In the genomic region with DNA sequence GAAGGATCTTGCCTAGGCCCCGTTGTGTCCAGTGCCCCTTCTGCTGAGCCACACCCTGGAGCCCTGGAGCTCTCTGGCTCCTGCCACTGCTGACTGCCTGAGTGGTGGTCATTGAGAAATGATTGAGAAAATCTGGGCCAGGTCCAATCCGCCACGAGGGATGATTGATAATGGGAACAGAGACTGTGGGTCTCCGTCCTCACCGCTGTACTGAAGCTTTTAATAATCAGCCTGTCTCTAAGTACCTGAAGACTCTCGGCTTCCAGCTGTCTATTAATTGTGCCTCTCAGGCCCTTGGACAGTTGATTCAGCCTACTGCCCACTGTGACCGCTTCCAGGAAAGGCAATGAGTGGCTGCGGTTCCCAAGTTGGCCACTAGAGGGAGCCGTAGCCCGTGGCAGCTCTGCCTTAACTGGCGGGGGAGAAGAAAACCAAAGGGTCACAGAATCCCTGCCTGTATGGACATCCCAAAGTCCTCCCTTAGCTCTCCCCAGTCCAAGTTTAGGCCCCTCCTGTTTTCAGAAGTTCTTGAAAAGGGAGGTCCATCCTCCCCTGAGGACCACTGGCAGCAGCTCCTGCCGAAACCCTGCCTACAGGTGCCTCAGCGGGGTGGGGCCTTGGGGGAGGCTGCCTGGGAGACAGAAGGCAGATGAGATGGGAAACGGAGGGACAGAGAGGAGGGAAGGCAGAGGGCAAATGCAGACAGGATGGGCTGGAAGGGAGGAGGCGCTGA, we compare ENCODE assay signal across 1 cellular context.
TF ChIP-seq lines count a peak whose summit lies in the region.

No MANE protein-coding gene starts in this region.

TF ChIP-seq in H1, 55 proteins besides CTCF, POLR2A, EP300 and RAD21 (continued from another document):
- TF ChIP-seq RBBP5 (IDR thresholded peaks at IDR 0.05; ENCODE audit: borderline replicate concordance, low read depth, low read length) (no peak), CEBPB (IDR thresholded peaks at IDR 0.05; ENCODE audit: low read depth, low read length) (0 out of 2 replicates have a peak, but pooled peaks have one; percentile 33), ASH2L (IDR thresholded peaks at IDR 0.05; ENCODE audit: low read length) (no peak), YY1 (IDR thresholded peaks at IDR 0.05; ENCODE audit: low read depth, low read length) (0 out of 2 replicates have a peak, but pooled peaks have one; percentile 32)
TF ChIP-seq in H1: peak in this region for 6.
